Comparison of ENCODE assay signal across 11 cellular contexts in the genomic region with DNA sequence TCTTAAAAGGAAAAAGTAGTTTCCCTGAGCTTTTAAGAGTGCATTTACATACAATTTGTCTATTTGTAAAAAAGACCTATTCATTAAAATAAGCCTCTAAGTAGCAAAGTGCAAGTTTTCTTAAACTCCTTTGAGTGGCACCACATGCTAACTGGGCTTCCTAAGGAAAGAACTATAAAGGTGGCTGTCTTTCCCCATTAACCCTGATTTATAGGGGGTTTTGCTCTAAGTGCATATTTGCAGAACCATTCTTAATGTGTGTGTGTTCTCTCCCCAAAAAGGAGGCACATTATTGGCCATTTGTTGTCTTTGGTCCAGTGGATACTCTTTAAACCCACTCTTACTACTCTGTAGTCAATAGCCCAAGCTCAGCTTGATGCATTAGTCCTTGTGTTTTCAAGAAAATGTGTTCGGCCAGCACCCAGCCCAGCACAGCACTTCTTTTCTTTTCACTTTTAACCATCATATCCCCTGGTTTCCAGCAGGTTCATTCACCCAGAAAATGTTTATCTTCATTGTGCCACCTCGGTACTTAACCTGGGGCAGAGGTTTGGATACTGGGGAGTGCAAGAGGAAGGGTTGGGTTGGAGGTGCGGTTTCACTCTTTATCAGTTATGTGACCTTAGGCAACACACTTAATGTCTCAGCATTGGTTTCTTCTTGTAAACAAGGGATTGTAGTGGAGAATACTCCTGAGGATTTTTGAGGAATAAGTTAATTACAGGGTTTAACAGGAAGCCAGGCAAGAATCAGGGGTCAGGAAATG.
DNase-seq lines count a peak whose midpoint lies in the region; ATAC-seq lines count a peak whose summit lies in the region.
"Had no signal": no experiment of that assay in that cellular context is flagged by ENCODE, and none has a peak within 500 bp of the region (broad histone marks: within the 10 kb centered on the region; RNA-seq: fewer than 3 reads in every experiment).

No MANE protein-coding gene starts in this region.

- H3K4me3 ChIP-seq in subcutaneous abdominal adipose tissue (ENCODE audit: low read depth in 1 of 5, low read length in 5 of 5): no peak overlapping the region
- H3K4me3 ChIP-seq: transverse colon had no signal

- peaks cover 0 to 37% (median 28%) of the 10 kb centered on the region in 5 donors for H3K4me1 ChIP-seq in subcutaneous abdominal adipose tissue (ENCODE audit: control insufficient read depth in 5 of 5, insufficient read depth in 5 of 5, low read length in 5 of 5)

- no peaks in the 10 kb centered on the region for H3K36me3 ChIP-seq in subcutaneous abdominal adipose tissue (ENCODE audit: control insufficient read depth in 5 of 5, insufficient read depth in 5 of 5, low read length in 5 of 5)
- H3K36me3 ChIP-seq: transverse colon had no signal

- H3K9ac ChIP-seq in subcutaneous abdominal adipose tissue (ENCODE audit: low read length in 5 of 5): peak overlapping the region in 1 of 5 donors; percentile 66

- H3K27me3 ChIP-seq in layer of hippocampus (ENCODE audit: control insufficient read depth, insufficient read depth, low read length) (no peaks in the 10 kb centered on the region), subcutaneous abdominal adipose tissue (ENCODE audit: control insufficient read depth in 5 of 5, insufficient read depth in 4 of 5, low read length in 5 of 5) (no peaks in the 10 kb centered on the region)
- H3K27me3 ChIP-seq: transverse colon had no signal

- H3K27ac ChIP-seq in layer of hippocampus (ENCODE audit: low read depth, low read length) (peak overlapping the region; percentile 24), subcutaneous abdominal adipose tissue (ENCODE audit: low read depth, low read length) (peak overlapping the region; percentile 52)

- no peaks in the 10 kb centered on the region for H3K9me3 ChIP-seq in subcutaneous abdominal adipose tissue (ENCODE audit: control insufficient read depth in 5 of 5, low read length in 5 of 5)
- H3K9me3 ChIP-seq: transverse colon had no signal

- ATAC-seq in GM19023 (IDR thresholded peaks at IDR 0.05; ENCODE audit: unreplicated experiment): no peak

- DNase-seq in M059J (ENCODE audit: low read depth) (peak; percentile 77), amniotic epithelial cell (ENCODE audit: low read depth) (peak; percentile 75), occipital lobe (lab: John Stamatoyannopoulos, UW) (no peak), T-helper 1 cell (no peak)
- no peak for DNase-seq in effector CD8-positive, alpha-beta T cell (lab: John Stamatoyannopoulos, UW)
- DNase-seq: activated B cell treated with CpG ODN at 0.5 μM for 24 hours, DND-41, transverse colon had no signal

Comparison
In these comparisons a context has a peak if more than half of its experiments do, and no peak if none do; other contexts are left out.
1. DNase-seq: peak in M059J (single experiment) and amniotic epithelial cell (single experiment); none in occipital lobe (single experiment), effector CD8-positive, alpha-beta T cell (single experiment) and T-helper 1 cell (0 of 5).